ENCODE assay signal across 10 cellular contexts in genomic region chr2:143422681-143423080, GRCh38.
A peak's percentile ranks its signal among the peaks of the same experiment; 100 is the strongest.
DNase-seq lines count a peak whose midpoint lies in the region; ATAC-seq lines count a peak whose summit lies in the region.
"Had no signal": no experiment of that assay in that cellular context is flagged by ENCODE, and none has a peak within 500 bp of the region (broad histone marks: within the 10 kb centered on the region; RNA-seq: fewer than 3 reads in every experiment).

No MANE protein-coding gene starts in this region.

- peak; percentile 70 for ATAC-seq in GM18861 (IDR thresholded peaks at IDR 0.05; ENCODE audit: unreplicated experiment)
- peak; percentile 75 for ATAC-seq in GM21723 (IDR thresholded peaks at IDR 0.05; ENCODE audit: unreplicated experiment)
- peak; percentile 97 for ATAC-seq in HG03521 (IDR thresholded peaks at IDR 0.05; ENCODE audit: unreplicated experiment)
- ATAC-seq in effector memory CD8-positive, alpha-beta T cell (replicated peaks): peak; percentile 85

- no peak overlapping the region for H3K4me3 Mint-ChIP-seq in effector memory CD8-positive, alpha-beta T cell

- no peaks in the 10 kb centered on the region for H3K9me3 Mint-ChIP-seq in effector memory CD8-positive, alpha-beta T cell

- peak overlapping the region in 1 of 2 donors; percentile 66 for H3K27ac Mint-ChIP-seq in effector memory CD8-positive, alpha-beta T cell

- no peak for DNase-seq in effector memory CD8-positive, alpha-beta T cell
- DNase-seq in D341Med (ENCODE audit: low spot score) (no peak), NCI-H146 treated with DMSO at 0.1 percent for 48 hours (lab: John Stamatoyannopoulos, UW; ENCODE audit: unreplicated experiment) (no peak), retina (no peak)
- DNase-seq in stimulated activated CD4-positive, alpha-beta T cell treated with anti-CD3 and anti-CD28 coated beads, Interleukin-4, amount 100 ng/mL, for 4 hours: no peak
- DNase-seq: NCI-H187 treated with DMSO at 0.1 percent for 48 hours; stimulated activated CD4-positive, alpha-beta T cell treated with anti-CD3 and anti-CD28 coated beads, Interleukin-2, amount 100 ng/mL, for 48 hours had no signal

- H3K36me3 Mint-ChIP-seq in effector memory CD8-positive, alpha-beta T cell (ENCODE audit: insufficient read depth): no peaks in the 10 kb centered on the region

- no peaks in the 10 kb centered on the region for H3K27me3 Mint-ChIP-seq in effector memory CD8-positive, alpha-beta T cell

- H3K4me1 Mint-ChIP-seq in effector memory CD8-positive, alpha-beta T cell (ENCODE audit: low read depth in 2 of 2): peaks cover 35 to 63% of the 10 kb centered on the region in 2 donors
